In the genomic region with DNA sequence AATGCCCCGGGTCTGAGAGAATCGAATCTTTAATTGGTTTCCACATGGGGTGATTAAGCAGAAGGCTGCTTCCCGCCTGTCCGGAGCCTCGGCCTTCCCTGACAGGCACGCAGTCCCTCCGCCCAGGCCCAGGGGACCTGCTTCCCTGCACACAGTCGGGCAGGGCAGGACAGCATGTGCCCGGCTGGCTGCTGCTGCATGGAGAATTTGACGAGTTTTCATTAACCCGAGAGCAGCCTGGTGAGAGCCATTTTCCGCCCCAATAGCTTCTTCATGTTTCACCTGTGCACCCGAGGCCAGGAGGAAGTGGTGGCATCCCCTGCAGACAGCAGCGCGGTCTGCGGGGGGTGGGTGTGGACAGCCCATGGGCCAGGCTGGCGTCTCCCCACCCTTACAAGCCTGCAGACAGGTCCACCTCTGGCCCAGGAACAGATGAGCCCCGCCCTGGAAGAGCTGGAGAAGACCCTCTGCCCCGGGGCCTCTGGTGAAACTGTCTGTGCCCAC, we compare ENCODE assay signal across 19 cellular contexts.
DNase-seq lines count a peak whose midpoint lies in the region; ATAC-seq, FAIRE-seq and TF ChIP-seq lines count a peak whose summit lies in the region.
"Had no signal": no experiment of that assay in that cellular context is flagged by ENCODE, and none has a peak within 500 bp of the region (broad histone marks: within the 10 kb centered on the region; RNA-seq: fewer than 3 reads in every experiment).

No MANE protein-coding gene starts in this region.

- no peaks in the 10 kb centered on the region for H3K79me2 ChIP-seq in mammary epithelial cell (ENCODE audit: insufficient read depth, low read length)

- no peaks in the 10 kb centered on the region for H3K9me3 ChIP-seq in T-helper 17 cell (ENCODE audit: control insufficient read depth, low read length, poor library complexity, severe bottlenecking)
- H3K9me3 ChIP-seq in mucosa of descending colon: no peaks in the 10 kb centered on the region
- no peaks in the 10 kb centered on the region for H3K9me3 ChIP-seq in tibial artery
- no peaks in the 10 kb centered on the region for H3K9me3 ChIP-seq in mammary epithelial cell (replicated peaks; ENCODE audit: insufficient read depth, low read length)
- H3K9me3 ChIP-seq: breast epithelium, esophagus squamous epithelium, heart left ventricle had no signal

- FAIRE-seq in GM19239 (lab: Jason Lieb, UNC): peak; percentile 81
- FAIRE-seq: urothelium cell line had no signal

- intact Hi-C loops in mucosa of descending colon (cut with DNase I, micrococcal nuclease) (no loop called here), tibial artery (cut with DNase I; ENCODE audit: low total_unique reads) (no loop called here), mammary epithelial cell (cut with micrococcal nuclease) (no loop called here)

- dilution Hi-C loops in mammary epithelial cell (cut with HindIII; ENCODE audit: low sequenced_read_pairs): no loop called here

- WGBS in mammary epithelial cell (ENCODE audit: low coverage, missing lambda C conversion rate): 91% methylated on average over 18 of the region's 19 CpGs

- H3K27ac Mint-ChIP-seq in activated T-cell treated with anti-CD3 and anti-CD28 coated beads, Interleukin-2, amount 50 U/mL, for 24 hours: peak overlapping the region; percentile 71
- peak overlapping the region; percentile 27 for H3K27ac Mint-ChIP-seq in T-helper 17 cell

- no peak overlapping the region for H3K9ac ChIP-seq in mammary epithelial cell (ENCODE audit: insufficient read depth, low read length)

- H3K27me3 Mint-ChIP-seq in activated T-cell treated with anti-CD3 and anti-CD28 coated beads, Interleukin-2, amount 50 U/mL, for 24 hours: no peaks in the 10 kb centered on the region
- H3K27me3 Mint-ChIP-seq in activated T-cell treated with anti-CD3 and anti-CD28 coated beads, Interleukin-2, amount 50 U/mL, for 4 hours (ENCODE audit: low read depth): no peaks in the 10 kb centered on the region
- H3K27me3 Mint-ChIP-seq in T-helper 17 cell: no peaks in the 10 kb centered on the region
- H3K27me3 Mint-ChIP-seq: activated naive CD4-positive, alpha-beta T cell treated with anti-CD3 and anti-CD28 coated beads, Interleukin-2, amount 50 U/mL, for 24 hours had no signal

- DNase-seq in activated T-cell treated with anti-CD3 and anti-CD28 coated beads, Interleukin-2, amount 50 U/mL, for 24 hours: no peak
- DNase-seq in activated T-cell treated with anti-CD3 and anti-CD28 coated beads, Interleukin-2, amount 50 U/mL, for 4 hours: no peak
- DNase-seq in GM19239 (ENCODE audit: insufficient read length, low spot score) (peak; percentile 68), T-helper 17 cell (no peak), mucosa of descending colon (no peak), tibial artery (no peak), mammary epithelial cell (no peak), cortex of kidney (lab: John Stamatoyannopoulos, UW) (no peak)
- DNase-seq: esophagus squamous epithelium; heart left ventricle; islet precursor cell; Kasumi-1; NCI-H1417 treated with DMSO at 0.1 percent for 48 hours; NCI-H226; NK-92 treated with Interleukin-12 subunit alpha and Interleukin-12 subunit beta, amount 100 ng/mL, for 24 hours; SHP77 treated with DMSO at 0.1 percent for 48 hours had no signal

- H3K4me3 ChIP-seq in mucosa of descending colon (no peak overlapping the region), tibial artery (no peak overlapping the region), mammary epithelial cell (replicated peaks in 1 of 3; ENCODE audit: insufficient read depth in 1 of 3, low read depth in 2 of 3, low read length in 3 of 3) (no peak overlapping the region)
- H3K4me3 ChIP-seq: breast epithelium, esophagus squamous epithelium, heart left ventricle had no signal

- no peak overlapping the region for H2AFZ ChIP-seq in mammary epithelial cell (ENCODE audit: low read depth, low read length)

- H3K27ac ChIP-seq in tibial artery (no peak overlapping the region), mammary epithelial cell (ENCODE audit: insufficient read depth, low read depth, low read length) (no peak overlapping the region)
- H3K27ac ChIP-seq: breast epithelium, esophagus squamous epithelium had no signal

- no peaks in the 10 kb centered on the region for H3K9me3 Mint-ChIP-seq in activated T-cell treated with anti-CD3 and anti-CD28 coated beads, Interleukin-2, amount 50 U/mL, for 24 hours
- H3K9me3 Mint-ChIP-seq in activated T-cell treated with anti-CD3 and anti-CD28 coated beads, Interleukin-2, amount 50 U/mL, for 4 hours: no peaks in the 10 kb centered on the region
- H3K9me3 Mint-ChIP-seq: activated naive CD4-positive, alpha-beta T cell treated with anti-CD3 and anti-CD28 coated beads, Interleukin-2, amount 50 U/mL, for 24 hours had no signal

- H3K36me3 ChIP-seq in mucosa of descending colon (ENCODE audit: low read depth) (no peaks in the 10 kb centered on the region), tibial artery (peaks cover 0 to 92% (median 7%) of the 10 kb centered on the region in 3 donors), mammary epithelial cell (ENCODE audit: insufficient read depth, low read length) (no peaks in the 10 kb centered on the region)
- H3K36me3 ChIP-seq: breast epithelium had no signal

- H3K4me3 Mint-ChIP-seq in activated T-cell treated with anti-CD3 and anti-CD28 coated beads, Interleukin-2, amount 50 U/mL, for 24 hours: no peak overlapping the region
- no peak overlapping the region for H3K4me3 Mint-ChIP-seq in activated T-cell treated with anti-CD3 and anti-CD28 coated beads, Interleukin-2, amount 50 U/mL, for 4 hours
- H3K4me3 Mint-ChIP-seq in T-helper 17 cell: no peak overlapping the region
- H3K4me3 Mint-ChIP-seq: activated naive CD4-positive, alpha-beta T cell treated with anti-CD3 and anti-CD28 coated beads, Interleukin-2, amount 50 U/mL, for 24 hours had no signal

- TF ChIP-seq CTCF in mucosa of descending colon (IDR thresholded peaks at IDR 0.05) (no peak), tibial artery (IDR thresholded peaks at IDR 0.05) (no peak), mammary epithelial cell (conservative IDR thresholded peaks at IDR 0.05 in 1 of 2, IDR thresholded peaks at IDR 0.05 in 1 of 2; ENCODE audit: extremely low read depth in 1 of 2, insufficient read depth in 1 of 2, low read depth in 1 of 2, low read length in 2 of 2) (no peak)

- peaks cover 88% of the 10 kb centered on the region for H3K36me3 Mint-ChIP-seq in activated T-cell treated with anti-CD3 and anti-CD28 coated beads, Interleukin-2, amount 50 U/mL, for 24 hours (ENCODE audit: low read depth)
- H3K36me3 Mint-ChIP-seq in activated T-cell treated with anti-CD3 and anti-CD28 coated beads, Interleukin-2, amount 50 U/mL, for 4 hours (ENCODE audit: insufficient read depth): peaks cover 11% of the 10 kb centered on the region
- no peaks in the 10 kb centered on the region for H3K36me3 Mint-ChIP-seq in T-helper 17 cell (ENCODE audit: low read depth)

- BruUV-seq in mammary epithelial cell (replicated peaks; lab: Mats Ljungman, UMichigan): no TSS peak

- no peaks in the 10 kb centered on the region for H3K27me3 ChIP-seq in tibial artery
- H3K27me3 ChIP-seq in mammary epithelial cell (ENCODE audit: insufficient read depth, low read length): no peaks in the 10 kb centered on the region
- H3K27me3 ChIP-seq: breast epithelium, esophagus squamous epithelium, heart left ventricle had no signal

- H3K4me1 ChIP-seq in mucosa of descending colon (ENCODE audit: low read depth) (no peaks in the 10 kb centered on the region), tibial artery (no peaks in the 10 kb centered on the region), mammary epithelial cell (ENCODE audit: insufficient read depth, low read length) (no peaks in the 10 kb centered on the region)
- H3K4me1 ChIP-seq: breast epithelium had no signal

- CTCF ChIA-PET in mammary epithelial cell (lab: Charles Lee; ENCODE audit: low non-redundant PET): no interaction called here

- in situ Hi-C loops in mammary epithelial cell (cut with MboI; ENCODE audit: low sequenced_read_pairs in 2 of 2): no loop called here

- no peak for ATAC-seq in activated T-cell treated with anti-CD3 and anti-CD28 coated beads, Interleukin-2, amount 50 U/mL, for 4 hours
- ATAC-seq in T-helper 17 cell (no peak), mucosa of descending colon (peak; percentile 7)
- ATAC-seq: heart left ventricle had no signal

- H3K4me1 Mint-ChIP-seq in activated T-cell treated with anti-CD3 and anti-CD28 coated beads, Interleukin-2, amount 50 U/mL, for 24 hours (ENCODE audit: low read depth): peaks cover 47% of the 10 kb centered on the region
- H3K4me1 Mint-ChIP-seq in activated T-cell treated with anti-CD3 and anti-CD28 coated beads, Interleukin-2, amount 50 U/mL, for 4 hours (ENCODE audit: low read depth): peaks cover 48% of the 10 kb centered on the region
- H3K4me1 Mint-ChIP-seq in T-helper 17 cell: peaks cover 34% of the 10 kb centered on the region

- no peaks in the 10 kb centered on the region for H4K20me1 ChIP-seq in mammary epithelial cell (ENCODE audit: insufficient read depth, low read length)

- no peak overlapping the region for H3K4me2 ChIP-seq in mammary epithelial cell (ENCODE audit: insufficient read depth, low read depth, low read length)
